ENCODE assay signal across 13 cellular contexts in genomic region chr3:32593903-32594525, GRCh38. TPM values are rescaled to one million over a fixed set of nuclear protein-coding genes. Genes with fewer than 3 reads are reported as not detected.
DNase-seq lines count a peak whose midpoint lies in the region; TF ChIP-seq lines count a peak whose summit lies in the region.
"Had no signal": no experiment of that assay in that cellular context is flagged by ENCODE, and none has a peak within 500 bp of the region (broad histone marks: within the 10 kb centered on the region; RNA-seq: fewer than 3 reads in every experiment).

No MANE protein-coding gene starts in this region.

- H3K4me1 ChIP-seq in GM23248 (ENCODE audit: insufficient read depth) (peaks cover 14% of the 10 kb centered on the region), adipocyte (ENCODE audit: control insufficient read depth, insufficient read depth, low read length) (peaks cover 8% of the 10 kb centered on the region), stomach (peaks cover 0 to 5% (median 0%) of the 10 kb centered on the region in 4 donors)

- H3K9me3 ChIP-seq in GM23248 (ENCODE audit: low read depth): no peaks in the 10 kb centered on the region
- no peaks in the 10 kb centered on the region for H3K9me3 ChIP-seq in adipocyte (ENCODE audit: control insufficient read depth, low read length)
- no peaks in the 10 kb centered on the region for H3K9me3 ChIP-seq in stomach

- TF ChIP-seq EP300 in stomach (IDR thresholded peaks at IDR 0.05): no peak

- in situ Hi-C loops in GM23248 (cut with MboI): no loop called here

- H3K27ac ChIP-seq in GM23248 (no peak overlapping the region), stomach (no peak overlapping the region)
- H3K27ac ChIP-seq: PC-9 had no signal

- H3F3A ChIP-seq in GM23248 (ENCODE audit: insufficient read depth): peaks cover 10% of the 10 kb centered on the region; the same call in 1 of the 2 replicates

- H3K4me3 ChIP-seq in GM23248 (no peak overlapping the region), adipocyte (ENCODE audit: low read length) (no peak overlapping the region), fibroblast of mammary gland (ENCODE audit: control insufficient read depth, low read depth, low read length) (no peak overlapping the region), skeletal muscle cell (ENCODE audit: low read depth, low read length) (no peak overlapping the region), stomach (no peak overlapping the region)
- H3K4me3 ChIP-seq: PC-9 had no signal

- DNase-seq in GM23248 (peak; percentile 69), adipocyte (ENCODE audit: low read depth) (peak; percentile 68), fibroblast of mammary gland (ENCODE audit: low read depth) (peak; percentile 66), skeletal muscle cell (ENCODE audit: low read depth) (peak; percentile 52), epidermal melanocyte (ENCODE audit: insufficient read length, low spot score) (no peak), stomach (no peak)
- DNase-seq in activated CD4-positive, alpha-beta T cell treated with anti-CD3 and anti-CD28 coated beads for 1 hour: no peak
- DNase-seq: activated T-cell treated with anti-CD3 and anti-CD28 coated beads, Interleukin-2, amount 50 U/mL, for 1 hour; CD8-positive, alpha-beta memory T cell; MM.1S; naive thymus-derived CD8-positive, alpha-beta T cell; PC-9; T-cell had no signal

- H3K9ac ChIP-seq in GM23248: no peak overlapping the region
- H3K9ac ChIP-seq in adipocyte (ENCODE audit: low read length): no peak overlapping the region

- TF ChIP-seq POLR2A in stomach (IDR thresholded peaks at IDR 0.05): no peak

- no peak overlapping the region for H2AFZ ChIP-seq in GM23248
- H2AFZ ChIP-seq: PC-9 had no signal

- H3K79me2 ChIP-seq in GM23248 (ENCODE audit: insufficient read depth): no peaks in the 10 kb centered on the region

- H3K4me2 ChIP-seq in GM23248 (ENCODE audit: unreplicated experiment): peak overlapping the region; percentile 31
- H3K4me2 ChIP-seq: PC-9 had no signal

- intact Hi-C loops in stomach (cut with DNase I; ENCODE audit: low total_unique reads): no loop called here

- H3K36me3 ChIP-seq in GM23248 (ENCODE audit: low read depth) (no peaks in the 10 kb centered on the region), adipocyte (ENCODE audit: control insufficient read depth, insufficient read depth, low read length, severe bottlenecking) (no peaks in the 10 kb centered on the region), stomach (no peaks in the 10 kb centered on the region)

- TF ChIP-seq CTCF in fibroblast of mammary gland (conservative IDR thresholded peaks at IDR 0.05; ENCODE audit: control insufficient read depth, insufficient read depth, low read depth, low read length) (no peak), stomach (IDR thresholded peaks at IDR 0.05) (no peak)

- WGBS in GM23248 (ENCODE audit: low coverage in 1 of 2, low lambda C conversion rate in 2 of 2, missing lambda C conversion rate in 2 of 2), 2 experiments: 19 to 27% methylated on average over 4 of the region's 4 CpGs
- 68 to 80% (median 75%) methylated on average over 4 of the region's 4 CpGs for WGBS in stomach, 5 donors

- no peaks in the 10 kb centered on the region for H4K20me1 ChIP-seq in GM23248 (ENCODE audit: insufficient read depth)

- no peaks in the 10 kb centered on the region for H3K9me2 ChIP-seq in GM23248 (ENCODE audit: insufficient read depth)

- H3K27me3 ChIP-seq in GM23248 (replicated peaks; ENCODE audit: insufficient read depth) (no peaks in the 10 kb centered on the region; the same call in 1 of the 2 replicates), adipocyte (replicated peaks; ENCODE audit: control insufficient read depth, insufficient read depth, low read length) (peaks cover 12% of the 10 kb centered on the region), stomach (no peaks in the 10 kb centered on the region)

RNA-seq across cellular contexts. Expression of gene DYNC1LI1, which starts 23.4 kb away (rescaled TPM):
- total RNA-seq in GM23248 (2014; rRNA removed; shearing (Covaris generic)): 33.4 and 40.5 TPM in 2 replicates
- 35.0 and 36.7 TPM in 2 replicates for polyA plus RNA-seq in GM23248 (2016; fragmentation: Nextera tagmentation; extraction: Ambion mirVana)
- 10 to 100 TPM in 4 of 5 donors, 1 to 10 TPM in 1; 5.8 to 92.4 (median 26.2) TPM for total RNA-seq in stomach
- polyA plus RNA-seq in stomach: 10 to 100 TPM; 13.6 to 21.7 (median 16.2) TPM

Comparison
In these comparisons a context has a peak if more than half of its experiments do, and no peak if none do; other contexts are left out.
1. DNase-seq: peak in GM23248 (single experiment), adipocyte (single experiment), fibroblast of mammary gland (single experiment) and skeletal muscle cell (single experiment); none in activated CD4-positive, alpha-beta T cell treated with anti-CD3 and anti-CD28 coated beads for 1 hour (single experiment), epidermal melanocyte (single experiment) and stomach (single experiment).